Comparison of ENCODE assay signal across 8 cellular contexts in genomic region chr5:157671592-157672330, GRCh38. TPM values are rescaled to one million over a fixed set of nuclear protein-coding genes. Genes with fewer than 3 reads are reported as not detected.
DNase-seq lines count a peak whose midpoint lies in the region; ATAC-seq and TF ChIP-seq lines count a peak whose summit lies in the region.

No MANE protein-coding gene starts in this region.

- TF ChIP-seq CTCF in AG10803 (conservative IDR thresholded peaks at IDR 0.05; ENCODE audit: low read length) (no peak), IMR-90 (conservative IDR thresholded peaks at IDR 0.05; ENCODE audit: low read depth, low read length) (no peak), endodermal cell (conservative IDR thresholded peaks at IDR 0.05) (no peak), nephron progenitor cell (IDR thresholded peaks at IDR 0.05) (no peak)

- 17% methylated on average over 20 of the region's 57 CpGs; no CpG with 5 or more reads in 1 of the 2 experiments for WGBS in IMR-90 (ENCODE audit: extremely low coverage in 2 of 2, insufficient read length in 1 of 2), 2 experiments
- WGBS in endodermal cell (ENCODE audit: insufficient coverage in 1 of 2, insufficient read length in 1 of 2), 2 experiments = 61 to 64% methylated on average over 38 to 57 of the region's 57 CpGs

- H2AK5ac ChIP-seq in IMR-90 (ENCODE audit: low read depth, low read length) = no peak overlapping the region

- H3K18ac ChIP-seq in IMR-90 (ENCODE audit: low read depth, low read length) = no peak overlapping the region

- no peak overlapping the region for H2BK20ac ChIP-seq in IMR-90 (ENCODE audit: low read depth, low read length)

- peaks cover 12% of the 10 kb centered on the region; the same call in 1 of the 2 replicates for H3K27me3 ChIP-seq in IMR-90 (ENCODE audit: control insufficient read depth, insufficient read depth, low read length)
- peaks cover 11% of the 10 kb centered on the region for H3K27me3 ChIP-seq in endodermal cell (ENCODE audit: control insufficient read depth, insufficient read depth, low read length, poor library complexity, severe bottlenecking)

- TF ChIP-seq RAD21 in IMR-90 (IDR thresholded peaks at IDR 0.05; ENCODE audit: low read length) = no peak

- peak overlapping the region; percentile 94 for H2AFZ ChIP-seq in IMR-90 (replicated peaks; ENCODE audit: low read length, poor library complexity)

- H2BK15ac ChIP-seq in IMR-90 (ENCODE audit: low read depth, low read length) = no peak overlapping the region

- no peak overlapping the region for H2BK120ac ChIP-seq in IMR-90 (ENCODE audit: low read depth, low read length)

- DNase-seq in AG10803 (ENCODE audit: low read depth) = no peak
- no peak for DNase-seq in IMR-90
- DNase-seq in endodermal cell = peak; percentile 22
- no peak for DNase-seq in nephron progenitor cell
- DNase-seq in dermis blood vessel endothelial cell = no peak
- DNase-seq in SHP77 treated with DMSO at 0.1 percent for 48 hours (lab: John Stamatoyannopoulos, UW) = no peak

- no TSS peak for BruUV-seq in IMR-90 (replicated peaks; lab: Mats Ljungman, UMichigan)

- no peaks in the 10 kb centered on the region for H3K9me3 ChIP-seq in IMR-90 (ENCODE audit: control insufficient read depth, insufficient read depth, low read length)
- no peaks in the 10 kb centered on the region for H3K9me3 ChIP-seq in endodermal cell (ENCODE audit: control insufficient read depth, low read length)

- H3K27ac Mint-ChIP-seq in endodermal cell = no peak overlapping the region
- H3K27ac Mint-ChIP-seq in nephron progenitor cell = no peak overlapping the region

- no peak overlapping the region for H3K4ac ChIP-seq in IMR-90 (ENCODE audit: low read depth, low read length)

- no peaks in the 10 kb centered on the region for H3K9me1 ChIP-seq in IMR-90 (ENCODE audit: insufficient read depth, low read length)

- H3K27ac ChIP-seq in IMR-90 (ENCODE audit: insufficient read depth, low read length) (no peak overlapping the region), endodermal cell (ENCODE audit: low read depth, low read length) (no peak overlapping the region)

- H2BK5ac ChIP-seq in IMR-90 (ENCODE audit: low read depth, low read length, poor library complexity, severe bottlenecking) = no peak overlapping the region

- H4K5ac ChIP-seq in IMR-90 (ENCODE audit: low read depth, low read length) = no peak overlapping the region

- intact Hi-C loops in IMR-90 (cut with micrococcal nuclease) = no loop called here

- 0 out of 2 replicates have a peak overlapping the region, but pooled peaks have one; percentile 41 for H3K23ac ChIP-seq in IMR-90 (ENCODE audit: low read depth, low read length)

- H2AK9ac ChIP-seq in IMR-90 (replicated peaks; ENCODE audit: low read depth, low read length, poor library complexity) = peak overlapping the region; percentile 62

- H3K36me3 Mint-ChIP-seq in endodermal cell (ENCODE audit: low read depth) (no peaks in the 10 kb centered on the region), nephron progenitor cell (ENCODE audit: low read depth) (peaks cover 5% of the 10 kb centered on the region)

- H4K91ac ChIP-seq in IMR-90 (ENCODE audit: insufficient read depth, low read depth, low read length) = no peak overlapping the region

- no peaks in the 10 kb centered on the region for H3K36me3 ChIP-seq in IMR-90 (ENCODE audit: control insufficient read depth, insufficient read depth, low read length)
- H3K36me3 ChIP-seq in endodermal cell (ENCODE audit: control insufficient read depth, insufficient read depth, low read length) = no peaks in the 10 kb centered on the region

- H3K27me3 Mint-ChIP-seq in endodermal cell (ENCODE audit: insufficient read depth) (peaks cover 52% of the 10 kb centered on the region), nephron progenitor cell (ENCODE audit: low read depth, poor library complexity) (peaks cover 49% of the 10 kb centered on the region)

- H3K9me3 Mint-ChIP-seq in endodermal cell = peaks cover 13% of the 10 kb centered on the region
- H3K9me3 Mint-ChIP-seq in nephron progenitor cell = peaks cover 23% of the 10 kb centered on the region

- H4K8ac ChIP-seq in IMR-90 (ENCODE audit: low read depth in 2 of 2, low read length in 2 of 2) = peak overlapping the region in 1 of 2 experiments; percentile 83; a peak in 2 of 4 replicates

- no peaks in the 10 kb centered on the region for H4K20me1 ChIP-seq in IMR-90 (ENCODE audit: insufficient read depth, low read length)

- POLR2A ChIA-PET in IMR-90 (lab: Charles Lee; ENCODE audit: unreplicated experiment) = no interaction called here

- H3K4me1 Mint-ChIP-seq in endodermal cell (peaks cover 11% of the 10 kb centered on the region), nephron progenitor cell (peaks cover 10% of the 10 kb centered on the region)

- H3K4me1 ChIP-seq in IMR-90 (ENCODE audit: control insufficient read depth, insufficient read depth, low read length) (no peaks in the 10 kb centered on the region; the same call in 1 of the 2 replicates), endodermal cell (ENCODE audit: control insufficient read depth, insufficient read depth, low read length) (no peaks in the 10 kb centered on the region)

- no peak overlapping the region for H3K14ac ChIP-seq in IMR-90 (replicated peaks; ENCODE audit: low read depth, low read length)

- no peaks in the 10 kb centered on the region for H3K79me1 ChIP-seq in IMR-90 (ENCODE audit: low read depth in 1 of 2, low read length in 2 of 2)

- 0 out of 2 replicates have a peak overlapping the region, but pooled peaks have one; percentile 49 for H3K9ac ChIP-seq in IMR-90 (ENCODE audit: low read depth, low read length)
- H3K9ac ChIP-seq in endodermal cell (ENCODE audit: extremely low read depth, low read length, poor library complexity, severe bottlenecking) = peak overlapping the region; percentile 56

- dilution Hi-C loops in IMR-90 (cut with HindIII; ENCODE audit: low sequenced_read_pairs, unreplicated experiment) = no loop called here

- in situ Hi-C loops in IMR-90 (cut with MboI; ENCODE audit: low sequenced_read_pairs) = no loop called here

- ATAC-seq in IMR-90 (ENCODE audit: low read depth) (no peak), HG02938 (IDR thresholded peaks at IDR 0.05; ENCODE audit: unreplicated experiment) (no peak), GM21528 (IDR thresholded peaks at IDR 0.05; ENCODE audit: low FRiP score, unreplicated experiment) (no peak)

- peak overlapping the region; percentile 70 for H3K4me3 ChIP-seq in AG10803 (ENCODE audit: low read length)
- H3K4me3 ChIP-seq in IMR-90 (ENCODE audit: insufficient read depth, low read depth, low read length) = peak overlapping the region; percentile 74
- peak overlapping the region; percentile 84 for H3K4me3 ChIP-seq in endodermal cell (ENCODE audit: low read length)

- TF ChIP-seq POLR2A in IMR-90 (IDR thresholded peaks at IDR 0.05; ENCODE audit: low read depth, low read length) = no peak

- no peak overlapping the region for H3K56ac ChIP-seq in IMR-90 (ENCODE audit: extremely low read depth, insufficient read depth, low read length)

- peak overlapping the region; percentile 77 for H3K4me3 Mint-ChIP-seq in endodermal cell
- H3K4me3 Mint-ChIP-seq in nephron progenitor cell = peak overlapping the region; percentile 90

- H3K4me2 ChIP-seq in IMR-90 (ENCODE audit: low read depth, low read length) = peak overlapping the region; percentile 88

- CTCF ChIA-PET in IMR-90 (lab: Yijun Ruan, JAX) = no interaction called here

TF ChIP-seq in IMR-90, 13 proteins besides CTCF, POLR2A, EP300 and RAD21 (continues in another document):
- TF ChIP-seq MXI1 (IDR thresholded peaks at IDR 0.05; ENCODE audit: borderline replicate concordance, low read depth, low read length) (no peak), CHD1 (IDR thresholded peaks at IDR 0.05; ENCODE audit: low read depth, low read length) (no peak), USF2 (IDR thresholded peaks at IDR 0.05; ENCODE audit: low read depth, low read length) (no peak), NFE2L2 (IDR thresholded peaks at IDR 0.05; ENCODE audit: low read depth, low read length) (no peak), RCOR1 (IDR thresholded peaks at IDR 0.05; ENCODE audit: insufficient replicate concordance, low read length) (no peak), RFX5 (IDR thresholded peaks at IDR 0.05; ENCODE audit: low read depth, low read length) (no peak), CEBPB (IDR thresholded peaks at IDR 0.05; ENCODE audit: low read depth, low read length) (no peak)

RNA-seq across cellular contexts. Expression of gene C5orf52, which starts 0.4 kb away (rescaled TPM):
- total RNA-seq in IMR-90 (2012; rRNA removed) (not detected in 2 replicates), endodermal cell (not detected), dermis blood vessel endothelial cell (not detected in 2 replicates)
- polyA plus RNA-seq in IMR-90 (2012; rRNA removed) = not detected in 2 replicates
- not detected in 2 replicates for polyA plus RNA-seq in IMR-90 (2012; cell fraction: cytosol; rRNA removed)
- not detected in 2 replicates for polyA plus RNA-seq in IMR-90 (2012; cell fraction: nucleus; rRNA removed; ENCODE audit: low replicate concordance)
- polyA plus RNA-seq in endodermal cell (2013, experiment 1 of 2) = not detected
- not detected for polyA plus RNA-seq in endodermal cell (2013, experiment 2 of 2)

RNA-seq across cellular contexts. Expression of gene SOX30, which starts 19.5 kb away (rescaled TPM):
- not detected in 2 replicates for total RNA-seq in IMR-90 (2012; rRNA removed)
- polyA plus RNA-seq in IMR-90 (2012; rRNA removed) = not detected in 2 replicates
- 0.02 and 0.04 TPM in 2 replicates for polyA plus RNA-seq in IMR-90 (2012; cell fraction: cytosol; rRNA removed)
- polyA plus RNA-seq in IMR-90 (2012; cell fraction: nucleus; rRNA removed; ENCODE audit: low replicate concordance) = 0.06 TPM in 1 of 2 replicates, not detected in the other
- under 1 TPM in 1 of 2 donors, not detected in 1; 0.48 TPM for total RNA-seq in endodermal cell
- polyA plus RNA-seq in endodermal cell (2013, experiment 1 of 2) = 0.07 TPM
- polyA plus RNA-seq in endodermal cell (2013, experiment 2 of 2) = 0.12 TPM
- total RNA-seq in dermis blood vessel endothelial cell = under 0.01 and 0.09 TPM in 2 replicates

RNA-seq across cellular contexts. Expression of gene THG1L, which starts 59.5 kb away (rescaled TPM):
- total RNA-seq in IMR-90 (2012; rRNA removed) (20.4 and 32.5 TPM in 2 replicates), endodermal cell (10 to 100 TPM; 11.6 to 13.8 TPM), dermis blood vessel endothelial cell (4.4 and 7.1 TPM in 2 replicates)
- polyA plus RNA-seq in IMR-90 (2012; rRNA removed) = 12.8 and 15.2 TPM in 2 replicates
- 5.4 and 8.9 TPM in 2 replicates for polyA plus RNA-seq in IMR-90 (2012; cell fraction: cytosol; rRNA removed)
- polyA plus RNA-seq in IMR-90 (2012; cell fraction: nucleus; rRNA removed; ENCODE audit: low replicate concordance) = 7.5 and 15.6 TPM in 2 replicates
- polyA plus RNA-seq in endodermal cell (2013, experiment 1 of 2) = 10.9 TPM
- polyA plus RNA-seq in endodermal cell (2013, experiment 2 of 2) = 11.2 TPM
